Comparison of ENCODE assay signal across 8 cellular contexts in the genomic region with DNA sequence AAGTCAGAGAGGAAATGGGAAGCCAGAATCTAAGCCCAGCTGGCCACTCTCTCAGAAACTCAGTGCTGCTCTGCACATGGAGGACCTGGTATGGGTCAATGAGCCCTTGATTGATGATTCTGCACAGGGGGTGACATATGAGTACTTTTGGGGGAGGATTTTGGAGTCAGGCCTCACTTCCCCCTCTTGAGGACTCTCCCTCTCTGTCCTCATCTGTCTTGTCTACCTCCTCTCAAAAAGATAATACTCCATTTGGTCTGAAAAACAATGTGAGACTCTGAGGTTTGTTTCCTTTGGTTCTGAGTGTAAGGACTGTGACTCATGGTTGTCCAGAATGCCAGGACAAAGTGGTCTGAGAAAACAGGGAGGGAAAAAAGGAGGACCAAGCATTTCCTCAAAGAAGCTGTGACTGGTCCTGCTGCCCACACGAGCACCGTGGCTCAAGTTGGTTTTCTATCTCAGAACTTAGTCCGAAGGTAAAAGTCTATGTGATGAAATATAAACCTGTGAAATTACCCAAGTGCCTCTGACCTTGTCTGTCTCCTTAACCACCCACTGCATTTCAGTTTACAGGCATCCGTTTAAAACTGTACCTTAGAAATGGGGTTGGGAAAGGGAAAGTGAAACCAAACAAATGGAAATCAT. TPM values are rescaled to one million over a fixed set of nuclear protein-coding genes. Genes with fewer than 3 reads are reported as not detected.
DNase-seq lines count a peak whose midpoint lies in the region; ATAC-seq, FAIRE-seq and TF ChIP-seq lines count a peak whose summit lies in the region.

No MANE protein-coding gene starts in this region.

- POLR2A ChIA-PET in K562 (lab: Yijun Ruan, JAX): no interaction called here
- POLR2A ChIA-PET in HepG2 (lab: Yijun Ruan, JAX): interaction anchor here (1.2 to 2.2 kb wide), 2 partner anchors 9 to 10 kb away, joined by 4 to 15 read pairs; partner anchors contain the start of gene TTC39B

- H3K4me3 ChIP-seq in MG63: peak overlapping the region; percentile 53
- peak overlapping the region; percentile 11; the same call in 1 of the 2 replicates for H3K4me3 ChIP-seq in K562
- peak overlapping the region; percentile 41 to 51 (median 41); a peak in 4 of 6 replicates for H3K4me3 ChIP-seq in HepG2 (replicated peaks in 1 of 3; ENCODE audit: insufficient read depth in 1 of 3, low read depth in 2 of 3, low read length in 3 of 3)
- peak overlapping the region in 1 of 3 donors; percentile 23 for H3K4me3 ChIP-seq in thyroid gland (replicated peaks in 1 of 3)

- H3K27me3 ChIP-seq in MG63 (no peaks in the 10 kb centered on the region), K562 (ENCODE audit: control insufficient read depth in 2 of 2, insufficient read depth in 2 of 2, low read length in 2 of 2) (no peaks in the 10 kb centered on the region; a peak in 1 of 5 replicates), HepG2 (ENCODE audit: control insufficient read depth in 1 of 2, insufficient read depth in 2 of 2, low read length in 2 of 2) (no peaks in the 10 kb centered on the region), thyroid gland (no peaks in the 10 kb centered on the region)

- peak; percentile 29 to 38 for DNase-seq in AML-193 (lab: John Stamatoyannopoulos, UW)
- DNase-seq in MG63: peak; percentile 90
- DNase-seq in K562 (ENCODE audit: extremely low read depth in 1 of 4, low spot score in 3 of 4): no peak
- peak; percentile 42 for DNase-seq in HepG2 (ENCODE audit: low spot score)
- peak; percentile 30 to 35 for DNase-seq in thyroid gland
- no peak for DNase-seq in putamen (ENCODE audit: low spot score)

- no peak for TF ChIP-seq CTCF in K562 (IDR thresholded peaks at IDR 0.05 in 2 of 3, conservative IDR thresholded peaks at IDR 0.05 in 1 of 3; ENCODE audit: insufficient read depth in 2 of 3, low read depth in 1 of 3, low read length in 3 of 3)
- TF ChIP-seq CTCF in HepG2 (CRISPR knock-in tag; IDR thresholded peaks at IDR 0.05): no peak
- TF ChIP-seq CTCF in thyroid gland (IDR thresholded peaks at IDR 0.05): no peak

- in situ Hi-C loops in K562 (cut with MboI) (no loop called here), HepG2 (cut with HindIII; ENCODE audit: extremely low pct_ligation_motif_present, low pct_unique_long_range_greater_than_20kb) (loop anchor here (25.0 kb wide), 1 partner anchor 116 kb away; the partner anchor contains the start of gene SNAPC3)

- H3K27ac ChIP-seq in K562 (ENCODE audit: extremely low read depth, low read depth, low read length): peak overlapping the region; percentile 46; the same call in 1 of the 3 replicates
- peak overlapping the region; percentile 70 for H3K27ac ChIP-seq in HepG2 (ENCODE audit: extremely low read length, insufficient read depth, low read length)
- peak overlapping the region; percentile 66 to 98 (median 87) for H3K27ac ChIP-seq in thyroid gland

- TF ChIP-seq EP300 in K562 (IDR thresholded peaks at IDR 0.05; ENCODE audit: low read length) (no peak), HepG2 (IDR thresholded peaks at IDR 0.05; ENCODE audit: low read depth in 2 of 2, low read length in 2 of 2) (peak in 1 of 2 experiments; percentile 36; a peak in 1 of 4 replicates), HepG2 (CRISPR knock-in tag; IDR thresholded peaks at IDR 0.05; ENCODE audit: borderline replicate concordance) (no peak)

- H3K9me1 ChIP-seq in K562 (ENCODE audit: control insufficient read depth, insufficient read depth, low read length): no peaks in the 10 kb centered on the region

- H4K20me1 ChIP-seq in K562 (replicated peaks; ENCODE audit: control insufficient read depth, insufficient read depth, low read length) (no peaks in the 10 kb centered on the region), HepG2 (ENCODE audit: insufficient read depth, low read length) (no peaks in the 10 kb centered on the region)

- H3K9me3 ChIP-seq in MG63 (peaks cover 9% of the 10 kb centered on the region), K562 (replicated peaks; ENCODE audit: control insufficient read depth, insufficient read depth, low read depth, low read length) (no peaks in the 10 kb centered on the region), HepG2 (ENCODE audit: low read length) (no peaks in the 10 kb centered on the region), thyroid gland (no peaks in the 10 kb centered on the region)

- H2AFZ ChIP-seq in K562 (ENCODE audit: low read depth, low read length) (peak overlapping the region; percentile 75), HepG2 (ENCODE audit: low read length) (no peak overlapping the region)

- H3K9ac ChIP-seq in K562 (ENCODE audit: insufficient read depth in 1 of 2, low read depth in 2 of 2, low read length in 2 of 2) (no peak overlapping the region), HepG2 (ENCODE audit: insufficient read depth, low read depth, low read length) (peak overlapping the region; percentile 56; the same call in 1 of the 2 replicates)

- H3K4me1 ChIP-seq in K562 (replicated peaks in 1 of 2; ENCODE audit: control insufficient read depth in 2 of 2, insufficient read depth in 2 of 2, low read length in 2 of 2) (peaks cover 0 to 4% of the 10 kb centered on the region in 2 experiments; a peak in 3 of 5 replicates), HepG2 (ENCODE audit: insufficient read depth, low read length) (peaks cover 61% of the 10 kb centered on the region), thyroid gland (peaks cover 18 to 22% of the 10 kb centered on the region in 2 donors)

- intact Hi-C loops in K562 (cut with micrococcal nuclease): no loop called here
- intact Hi-C loops in HepG2 (cut with micrococcal nuclease; ENCODE audit: unreplicated experiment): no loop called here
- intact Hi-C loops in thyroid gland (cut with DNase I): no loop called here

- TF ChIP-seq RAD21 in K562 (CRISPR knock-in tag; conservative IDR thresholded peaks at IDR 0.05 in 1 of 2, IDR thresholded peaks at IDR 0.05 in 1 of 2): no peak
- no peak for TF ChIP-seq RAD21 in HepG2 (CRISPR knock-in tag; IDR thresholded peaks at IDR 0.05)

- peak overlapping the region; percentile 41 for H3K4me2 ChIP-seq in K562 (ENCODE audit: insufficient read depth, low read length)
- peak overlapping the region; percentile 77 for H3K4me2 ChIP-seq in HepG2 (ENCODE audit: low read depth, low read length)

- BruUV-seq in K562 (replicated peaks; lab: Mats Ljungman, UMichigan) (no TSS peak), HepG2 (replicated peaks; lab: Mats Ljungman, UMichigan) (no TSS peak)

- no peak for TF ChIP-seq POLR2A in K562 (conservative IDR thresholded peaks at IDR 0.05)
- TF ChIP-seq POLR2A in HepG2 (IDR thresholded peaks at IDR 0.05; ENCODE audit: insufficient read depth in 1 of 2, low read depth in 2 of 2, low read length in 2 of 2): peak in 1 of 2 experiments; percentile 39; a peak in 1 of 4 replicates
- peak in 1 of 2 donors; percentile 6 for TF ChIP-seq POLR2A in thyroid gland (IDR thresholded peaks at IDR 0.05)

- H3K79me2 ChIP-seq in K562 (ENCODE audit: control insufficient read depth, insufficient read depth, low read length) (no peaks in the 10 kb centered on the region), HepG2 (ENCODE audit: insufficient read depth, low read length) (peaks cover 58% of the 10 kb centered on the region)

- CTCF ChIA-PET in K562 (lab: Yijun Ruan, JAX; ENCODE audit: low intra/inter-chr PET ratio): no interaction called here
- CTCF ChIA-PET in HepG2 (lab: Yijun Ruan, JAX; ENCODE audit: low intra/inter-chr PET ratio, low total read pairs): no interaction called here

- no peak for FAIRE-seq in K562 (lab: Jason Lieb, UNC)
- FAIRE-seq in HepG2 (lab: Jason Lieb, UNC): peak; percentile 74

- ATAC-seq in GM19452 (IDR thresholded peaks at IDR 0.05; ENCODE audit: unreplicated experiment) (peak; percentile 29), K562 (no peak; the same call in 2 of the 3 replicates), HepG2 (peak; percentile 69), GM19328 (IDR thresholded peaks at IDR 0.05; ENCODE audit: unreplicated experiment) (no peak)

- H3K36me3 ChIP-seq in MG63 (peaks cover 12% of the 10 kb centered on the region), K562 (ENCODE audit: control insufficient read depth, insufficient read depth, low read length) (no peaks in the 10 kb centered on the region), HepG2 (replicated peaks in 1 of 2; ENCODE audit: control insufficient read depth in 1 of 2, insufficient read depth in 2 of 2, low read length in 2 of 2) (peaks cover 0 to 6% of the 10 kb centered on the region in 2 experiments; a peak in 3 of 5 replicates), thyroid gland (no peaks in the 10 kb centered on the region)

- WGBS in K562 (ENCODE audit: insufficient coverage, low coverage, missing lambda C conversion rate): 0% methylated on average over 1 of the region's 4 CpGs
- 4% methylated on average over 4 of the region's 4 CpGs for WGBS in HepG2 (ENCODE audit: low lambda C conversion rate)
- 11 to 25% methylated on average over 4 of the region's 4 CpGs for WGBS in thyroid gland, 2 donors

RNA-seq across cellular contexts. Expression of gene TTC39B, which starts 11.1 kb away (rescaled TPM):
- total RNA-seq in MG63 (2014; rRNA removed; shearing (Covaris generic); ENCODE audit: low replicate concordance): 17.2 and 22.2 TPM in 2 replicates
- total RNA-seq in K562 (2011; cell fraction: chromatin; rRNA removed; ENCODE audit: low replicate concordance): 0.60 and 1.8 TPM in 2 replicates
- total RNA-seq in K562 (2011; cell fraction: nucleolus; rRNA removed): 0.33 and 0.39 TPM in 2 replicates
- total RNA-seq in K562 (2011; cell fraction: nucleoplasm; rRNA removed): 0.61 and 0.95 TPM in 2 replicates
- total RNA-seq in K562 (2014; rRNA removed): 0.82 and 0.91 TPM in 2 replicates
- total RNA-seq in K562 (2014; rRNA removed; fragmentation: Illumina TruSeq; extraction: Trizol): 1.1 and 1.3 TPM in 2 replicates
- total RNA-seq in K562 (2015; rRNA removed; fragmentation: Illumina TruSeq; extraction: Trizol): 0.53 and 0.98 TPM in 2 replicates
- total RNA-seq in K562 (2021): 1.2 and 1.5 TPM in 2 replicates
- 0.32 and 0.85 TPM in 2 replicates for polyA plus RNA-seq in K562 (2011; rRNA removed)
- polyA plus RNA-seq in K562 (2011; cell fraction: cytosol; rRNA removed): 0.07 and 0.27 TPM in 2 replicates
- polyA plus RNA-seq in K562 (2011; cell fraction: nucleus; rRNA removed): 0.11 and 0.66 TPM in 2 replicates
- polyA plus RNA-seq in K562 (2012): 0.57 and 3.4 TPM in 2 replicates
- 0.66 and 0.76 TPM in 2 replicates for polyA plus RNA-seq in K562 (2014; fragmentation: Illumina TruSeq; extraction: Trizol)
- 1 to 10 TPM in 1 of 2 experiments, under 1 TPM in 1; 0.95 to 1.2 TPM for polyA plus RNA-seq in K562 (2014; fragmentation: Nextera tagmentation; extraction: Ambion mirVana)
- 0.62 and 1.7 TPM in 2 replicates for polyA plus RNA-seq in K562 (2014; rRNA removed)
- polyA minus RNA-seq in K562 (2011; rRNA and poly(A)+ RNA removed): 1.3 and 1.5 TPM in 2 replicates
- 0.19 and 0.55 TPM in 2 replicates for polyA minus RNA-seq in K562 (2011; cell fraction: cytosol; rRNA and poly(A)+ RNA removed)
- 0.40 and 1.00 TPM in 2 replicates for polyA minus RNA-seq in K562 (2011; cell fraction: nucleus; rRNA and poly(A)+ RNA removed)
- total RNA-seq in HepG2 (2016; rRNA removed; fragmentation: Illumina TruSeq; extraction: Trizol): 18.5 and 19.4 TPM in 2 replicates
- 3.7 and 4.6 TPM in 2 replicates for total RNA-seq in HepG2 (2016; cell fraction: cytosol; rRNA removed; fragmentation: Illumina TruSeq; extraction: Trizol; ENCODE audit: low read depth)
- 19.8 and 20.5 TPM in 2 replicates for total RNA-seq in HepG2 (2016; cell fraction: insoluble cytoplasmic fraction; rRNA removed; fragmentation: Illumina TruSeq; extraction: Trizol)
- total RNA-seq in HepG2 (2016; cell fraction: membrane; rRNA removed; fragmentation: Illumina TruSeq; extraction: Trizol): 7.6 and 10.4 TPM in 2 replicates
- total RNA-seq in HepG2 (2016; cell fraction: nucleus; rRNA removed; fragmentation: Illumina TruSeq; extraction: Trizol): 28.5 and 32.5 TPM in 2 replicates
- polyA plus RNA-seq in HepG2 (2011; rRNA removed): 9.8 and 14.3 TPM in 2 replicates
- 4.3 and 4.7 TPM in 2 replicates for polyA plus RNA-seq in HepG2 (2011; cell fraction: cytosol; rRNA removed)
- polyA plus RNA-seq in HepG2 (2011; cell fraction: nucleus; rRNA removed): 19.0 and 22.8 TPM in 2 replicates
- polyA plus RNA-seq in HepG2 (2012): 5.4 and 7.7 TPM in 2 replicates
- polyA plus RNA-seq in HepG2 (2016; cell fraction: cytosol; fragmentation: Illumina TruSeq; extraction: Trizol; ENCODE audit: low read depth): 1.6 and 1.8 TPM in 2 replicates
- polyA plus RNA-seq in HepG2 (2016; cell fraction: insoluble cytoplasmic fraction; fragmentation: Illumina TruSeq; extraction: Trizol; ENCODE audit: low read depth): 9.2 and 10.2 TPM in 2 replicates
- 3.8 and 4.1 TPM in 2 replicates for polyA plus RNA-seq in HepG2 (2016; cell fraction: membrane; fragmentation: Illumina TruSeq; extraction: Trizol; ENCODE audit: low read depth)
- polyA plus RNA-seq in HepG2 (2016; cell fraction: nucleus; fragmentation: Illumina TruSeq; extraction: Trizol; ENCODE audit: insufficient read depth, low read depth): 20.6 and 23.2 TPM in 2 replicates
- 0.61 and 32.6 TPM in 2 replicates for polyA minus RNA-seq in HepG2 (2011; rRNA and poly(A)+ RNA removed; ENCODE audit: low replicate concordance)
- 14.8 and 15.7 TPM in 2 replicates for polyA minus RNA-seq in HepG2 (2011; cell fraction: cytosol; rRNA and poly(A)+ RNA removed)
- polyA minus RNA-seq in HepG2 (2011; cell fraction: nucleus; rRNA and poly(A)+ RNA removed): 59.2 and 75.3 TPM in 2 replicates
- 10 to 100 TPM; 10.3 to 18.7 (median 11.3) TPM for total RNA-seq in thyroid gland

Comparison
In these comparisons a context has a peak if more than half of its experiments do, and no peak if none do; other contexts are left out.
1. DNase-seq: peak in AML-193 (2 of 2), MG63 (single experiment), HepG2 (single experiment) and thyroid gland (2 of 2); none in K562 (0 of 4) and putamen (single experiment).
2. ATAC-seq: peak in GM19452 (single experiment) and HepG2 (single experiment); none in K562 (single experiment) and GM19328 (single experiment).
3. Peak in every context shown above with its lines, with median percentiles within 50 percentile points of each other: H3K27ac ChIP-seq.